10 cellular contexts compared by ENCODE assay signal in the genomic region with DNA sequence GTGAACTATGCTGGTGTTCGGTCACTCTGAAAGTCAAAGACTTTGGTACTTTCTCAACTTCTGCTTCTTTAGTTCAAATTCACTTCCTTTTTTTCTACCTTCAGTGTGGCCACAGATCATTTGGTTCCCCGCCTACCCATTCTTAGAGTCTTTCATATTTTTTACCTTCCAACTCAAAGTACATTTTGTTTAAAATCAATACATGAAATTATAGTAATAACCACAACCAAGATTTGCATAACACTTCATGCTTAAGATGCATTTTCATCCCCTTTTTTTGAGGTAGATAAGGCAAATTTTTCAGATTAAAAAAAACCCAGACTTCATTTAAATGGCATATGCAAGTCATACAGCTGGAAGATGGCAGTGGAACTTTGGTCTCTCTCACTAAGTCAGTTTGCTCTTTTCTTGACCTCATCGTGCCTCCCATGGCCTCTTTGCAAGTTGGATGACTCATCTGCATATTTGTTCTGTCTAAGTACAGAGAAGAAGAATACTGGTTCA. TPM values are rescaled to one million over a fixed set of nuclear protein-coding genes. Genes with fewer than 3 reads are reported as not detected.
A peak's percentile ranks its signal among the peaks of the same experiment; 100 is the strongest.
DNase-seq lines count a peak whose midpoint lies in the region; ATAC-seq and TF ChIP-seq lines count a peak whose summit lies in the region.
"Had no signal": no experiment of that assay in that cellular context is flagged by ENCODE, and none has a peak within 500 bp of the region (broad histone marks: within the 10 kb centered on the region; RNA-seq: fewer than 3 reads in every experiment).

No MANE protein-coding gene starts in this region.

- no peak for TF ChIP-seq CTCF in NB4 (IDR thresholded peaks at IDR 0.05; ENCODE audit: low read depth, low read length)
- TF ChIP-seq CTCF in left ventricle myocardium inferior (IDR thresholded peaks at IDR 0.05; ENCODE audit: borderline replicate concordance) = no peak

- ATAC-seq in GM18867 (IDR thresholded peaks at IDR 0.05; ENCODE audit: unreplicated experiment) (peak; percentile 80), HG02798 (IDR thresholded peaks at IDR 0.05; ENCODE audit: poor library complexity, unreplicated experiment) (peak; percentile 76), GM18873 (IDR thresholded peaks at IDR 0.05; ENCODE audit: low FRiP score, unreplicated experiment) (no peak)

- H3K36me3 ChIP-seq in left ventricle myocardium inferior = no peaks in the 10 kb centered on the region

- no peak for TF ChIP-seq POLR2A in NB4 (IDR thresholded peaks at IDR 0.05; ENCODE audit: extremely low read depth, insufficient read length)

- no peak overlapping the region for H3K4me3 ChIP-seq in NB4 (ENCODE audit: low read depth, low read length)
- no peak overlapping the region for H3K4me3 ChIP-seq in left ventricle myocardium inferior

- intact Hi-C loops in left ventricle myocardium inferior (cut with micrococcal nuclease) = no loop called here

- H3K9me3 ChIP-seq in left ventricle myocardium inferior (replicated peaks) = no peaks in the 10 kb centered on the region

- H3K27me3 ChIP-seq in left ventricle myocardium inferior (ENCODE audit: low read depth) = peaks cover 33% of the 10 kb centered on the region

- no peaks in the 10 kb centered on the region for H3K4me1 ChIP-seq in left ventricle myocardium inferior

- no peak overlapping the region for H3K27ac ChIP-seq in left ventricle myocardium inferior (replicated peaks)

- DNase-seq in NB4 (ENCODE audit: low read depth) (peak; percentile 13), kidney glomerular epithelial cell (lab: John Stamatoyannopoulos, UW) (peak; percentile 27), left ventricle myocardium inferior (no peak), NCI-H1436 treated with DMSO at 0.1 percent for 48 hours (lab: John Stamatoyannopoulos, UW) (no peak), UCSD-AML1 (lab: John Stamatoyannopoulos, UW; ENCODE audit: unreplicated experiment) (no peak)
- DNase-seq: NCI-H510A treated with DMSO at 0.1 percent for 48 hours; stimulated activated CD4-positive, alpha-beta T cell treated with anti-CD3 and anti-CD28 coated beads, Interleukin-2, amount 100 ng/mL, for 24 hours had no signal

RNA-seq across cellular contexts. Expression of a gene that starts 11.9 kb away (rescaled TPM):
- total RNA-seq in left ventricle myocardium inferior = 0.66 TPM

Comparison
In these comparisons a context has a peak if more than half of its experiments do, and no peak if none do; other contexts are left out.
1. DNase-seq: peak in NB4 (single experiment) and kidney glomerular epithelial cell (single experiment); none in left ventricle myocardium inferior (single experiment), NCI-H1436 treated with DMSO at 0.1 percent for 48 hours (single experiment) and UCSD-AML1 (single experiment).